In genomic region chr16:22353188-22353919, GRCh38 we compare ENCODE assay signal across 1 cellular context.
TF ChIP-seq lines count a peak whose summit lies in the region.

No MANE protein-coding gene starts in this region.

TF ChIP-seq in GM23338, 12 proteins besides CTCF, POLR2A, EP300 and RAD21 (continued from another document):
- TF ChIP-seq, protein P1, sequence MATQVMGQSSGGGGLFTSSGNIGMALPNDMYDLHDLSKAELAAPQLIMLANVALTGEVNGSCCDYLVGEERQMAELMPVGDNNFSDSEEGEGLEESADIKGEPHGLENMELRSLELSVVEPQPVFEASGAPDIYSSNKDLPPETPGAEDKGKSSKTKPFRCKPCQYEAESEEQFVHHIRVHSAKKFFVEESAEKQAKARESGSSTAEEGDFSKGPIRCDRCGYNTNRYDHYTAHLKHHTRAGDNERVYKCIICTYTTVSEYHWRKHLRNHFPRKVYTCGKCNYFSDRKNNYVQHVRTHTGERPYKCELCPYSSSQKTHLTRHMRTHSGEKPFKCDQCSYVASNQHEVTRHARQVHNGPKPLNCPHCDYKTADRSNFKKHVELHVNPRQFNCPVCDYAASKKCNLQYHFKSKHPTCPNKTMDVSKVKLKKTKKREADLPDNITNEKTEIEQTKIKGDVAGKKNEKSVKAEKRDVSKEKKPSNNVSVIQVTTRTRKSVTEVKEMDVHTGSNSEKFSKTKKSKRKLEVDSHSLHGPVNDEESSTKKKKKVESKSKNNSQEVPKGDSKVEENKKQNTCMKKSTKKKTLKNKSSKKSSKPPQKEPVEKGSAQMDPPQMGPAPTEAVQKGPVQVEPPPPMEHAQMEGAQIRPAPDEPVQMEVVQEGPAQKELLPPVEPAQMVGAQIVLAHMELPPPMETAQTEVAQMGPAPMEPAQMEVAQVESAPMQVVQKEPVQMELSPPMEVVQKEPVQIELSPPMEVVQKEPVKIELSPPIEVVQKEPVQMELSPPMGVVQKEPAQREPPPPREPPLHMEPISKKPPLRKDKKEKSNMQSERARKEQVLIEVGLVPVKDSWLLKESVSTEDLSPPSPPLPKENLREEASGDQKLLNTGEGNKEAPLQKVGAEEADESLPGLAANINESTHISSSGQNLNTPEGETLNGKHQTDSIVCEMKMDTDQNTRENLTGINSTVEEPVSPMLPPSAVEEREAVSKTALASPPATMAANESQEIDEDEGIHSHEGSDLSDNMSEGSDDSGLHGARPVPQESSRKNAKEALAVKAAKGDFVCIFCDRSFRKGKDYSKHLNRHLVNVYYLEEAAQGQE (IDR thresholded peaks at IDR 0.05; ENCODE audit: unreplicated experiment), result no peak
- TF ChIP-seq POLR2AphosphoS5 (IDR thresholded peaks at IDR 0.05; ENCODE audit: low read depth), result no peak
- TF ChIP-seq EZH2phosphoT487 (IDR thresholded peaks at IDR 0.05; ENCODE audit: unreplicated experiment), result no peak
- no peak for TF ChIP-seq JUNB (IDR thresholded peaks at IDR 0.05; ENCODE audit: unreplicated experiment)
- TF ChIP-seq ZNF331 (CRISPR knock-in tag; IDR thresholded peaks at IDR 0.05; ENCODE audit: low read depth), result no peak
- TF ChIP-seq NANOG (IDR thresholded peaks at IDR 0.05; ENCODE audit: borderline replicate concordance), result no peak
- no peak for TF ChIP-seq ZNF114 (CRISPR knock-in tag; IDR thresholded peaks at IDR 0.05)
- no peak for TF ChIP-seq STAT1 (IDR thresholded peaks at IDR 0.05; ENCODE audit: unreplicated experiment)
- no peak for TF ChIP-seq CREB1 (CRISPR knock-in tag; IDR thresholded peaks at IDR 0.05; ENCODE audit: low read depth)
- TF ChIP-seq ETS1 (IDR thresholded peaks at IDR 0.05), result no peak
